ENCODE assay signal across 19 cellular contexts in genomic region chr17:6085812-6086211, GRCh38. TPM values are rescaled to one million over a fixed set of nuclear protein-coding genes. Genes with fewer than 3 reads are reported as not detected.
"Had no signal": no experiment of that assay in that cellular context is flagged by ENCODE, and none has a peak within 500 bp of the region (broad histone marks: within the 10 kb centered on the region; RNA-seq: fewer than 3 reads in every experiment).

No MANE protein-coding gene starts in this region.

- DNase-seq: activated CD4-positive, alpha-beta T cell treated with anti-CD3 and anti-CD28 coated beads for 4 hours; activated CD4-positive, alpha-beta T cell treated with anti-CD3 and anti-CD28 coated beads, Interleukin-2, amount 50 U/mL, for 4 hours; activated CD8-positive, alpha-beta memory T cell treated with anti-CD3 and anti-CD28 coated beads for 24 hours; activated effector memory CD4-positive, alpha-beta T cell treated with Interleukin-2 at 50 U/mL for 16 hours; activated naive CD4-positive, alpha-beta T cell treated with Interleukin-2 at 50 U/mL for 16 hours; anterior cingulate cortex; dermis blood vessel endothelial cell; effector CD4-positive, alpha-beta T cell; foreskin keratinocyte; mammary epithelial cell; naive thymus-derived CD4-positive, alpha-beta T cell; occipital lobe; right cardiac atrium; spleen; stimulated activated naive CD4-positive, alpha-beta T cell; T-helper 2 cell; testis; uterus had no signal

- H3K4me1 ChIP-seq: esophagus muscularis mucosa, foreskin keratinocyte, testis, uterus had no signal

- H3K36me3 ChIP-seq: uterus had no signal

- ATAC-seq: foreskin keratinocyte; naive thymus-derived CD4-positive, alpha-beta T cell; right cardiac atrium had no signal

- H3K27me3 ChIP-seq: esophagus muscularis mucosa, foreskin keratinocyte, testis, uterus had no signal

- H3K27ac ChIP-seq: esophagus muscularis mucosa, foreskin keratinocyte, spleen, testis, uterus had no signal

- H3K4me3 ChIP-seq: esophagus muscularis mucosa, spleen, testis, uterus had no signal

- H3K9me3 ChIP-seq: esophagus muscularis mucosa, spleen, testis, uterus had no signal

RNA-seq across cellular contexts. Expression of gene WSCD1, which starts 15.6 kb away (rescaled TPM):
- total RNA-seq: foreskin keratinocyte, mammary epithelial cell had no signal
- polyA plus RNA-seq: foreskin keratinocyte; mammary epithelial cell; naive thymus-derived CD4-positive, alpha-beta T cell had no signal
